In genomic region chr10:67691861-67692260, GRCh38 we compare ENCODE assay signal across 4 cellular contexts. TPM values are rescaled to one million over a fixed set of nuclear protein-coding genes. Genes with fewer than 3 reads are reported as not detected.
"Had no signal": no experiment of that assay in that cellular context is flagged by ENCODE, and none has a peak within 500 bp of the region (broad histone marks: within the 10 kb centered on the region; RNA-seq: fewer than 3 reads in every experiment).

No MANE protein-coding gene starts in this region.

RNA-seq across cellular contexts. Expression of gene CTNNA3, which starts 4.1 kb away (rescaled TPM):
- total RNA-seq: HepG2, HT-29, HT1080, K562 had no signal
- polyA plus RNA-seq: HepG2 had no signal
